9 cellular contexts compared by ENCODE assay signal in the genomic region with DNA sequence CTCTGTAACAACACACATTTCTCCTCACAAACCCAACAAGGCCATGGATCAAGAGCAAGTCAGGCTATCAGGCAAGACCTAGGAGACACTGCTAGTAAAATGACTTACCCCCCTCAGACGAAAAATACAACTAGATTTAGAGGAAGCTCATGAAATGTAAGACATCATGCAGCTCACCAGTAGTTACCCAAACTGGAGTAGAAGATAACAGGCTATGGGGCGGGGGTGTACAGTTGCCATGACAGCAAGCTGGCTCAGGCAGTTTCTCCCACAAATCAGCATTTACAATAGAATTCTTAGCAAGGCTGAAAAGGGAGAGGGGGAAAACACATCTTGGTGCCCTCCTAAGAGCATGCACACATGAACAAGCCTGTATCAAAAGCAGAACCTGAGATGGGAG. TPM values are rescaled to one million over a fixed set of nuclear protein-coding genes. Genes with fewer than 3 reads are reported as not detected.
DNase-seq lines count a peak whose midpoint lies in the region; ATAC-seq, FAIRE-seq and TF ChIP-seq lines count a peak whose summit lies in the region.
"Had no signal": no experiment of that assay in that cellular context is flagged by ENCODE, and none has a peak within 500 bp of the region (broad histone marks: within the 10 kb centered on the region; RNA-seq: fewer than 3 reads in every experiment).

No MANE protein-coding gene starts in this region.

- H3K9me3 Mint-ChIP-seq in astrocyte (ENCODE audit: unreplicated experiment): no peaks in the 10 kb centered on the region
- peaks cover 0 to 2% (median 0%) of the 10 kb centered on the region in 11 donors for H3K9me3 Mint-ChIP-seq in naive thymus-derived CD4-positive, alpha-beta T cell

- H4K20me1 ChIP-seq in Karpas-422 (ENCODE audit: insufficient read depth, low read depth, low read length) (peaks cover 63% of the 10 kb centered on the region), astrocyte (ENCODE audit: insufficient read depth, low read length) (peaks cover 97% of the 10 kb centered on the region)

- H3K4me3 Mint-ChIP-seq in astrocyte (ENCODE audit: unreplicated experiment): peak overlapping the region; percentile 43
- H3K4me3 Mint-ChIP-seq in naive thymus-derived CD4-positive, alpha-beta T cell: peak overlapping the region; percentile 67 to 100 (median 98)

- H3K36me3 Mint-ChIP-seq in astrocyte (ENCODE audit: low read depth, unreplicated experiment): peaks cover 5% of the 10 kb centered on the region
- peaks cover 3 to 42% (median 14%) of the 10 kb centered on the region in 5 donors for H3K36me3 Mint-ChIP-seq in naive thymus-derived CD4-positive, alpha-beta T cell

- H3K4me1 ChIP-seq in Karpas-422 (ENCODE audit: low read length) (peaks cover 41% of the 10 kb centered on the region), astrocyte (ENCODE audit: insufficient read depth, low read length) (peaks cover 39% of the 10 kb centered on the region)
- peaks cover 47 to 68% of the 10 kb centered on the region in 2 donors for H3K4me1 ChIP-seq in naive thymus-derived CD4-positive, alpha-beta T cell (ENCODE audit: control insufficient read depth in 2 of 2, insufficient read depth in 2 of 2, low read length in 2 of 2)

- no peak overlapping the region for H3K4me3 ChIP-seq in Karpas-422 (ENCODE audit: low read length)
- no peak overlapping the region for H3K4me3 ChIP-seq in astrocyte (ENCODE audit: insufficient read depth, low read depth, low read length)
- H3K4me3 ChIP-seq in naive thymus-derived CD4-positive, alpha-beta T cell (ENCODE audit: low read length): no peak overlapping the region

- H3K27me3 Mint-ChIP-seq in astrocyte (ENCODE audit: low read depth, unreplicated experiment): no peaks in the 10 kb centered on the region
- peaks cover 0 to 2% (median 0%) of the 10 kb centered on the region in 5 donors for H3K27me3 Mint-ChIP-seq in naive thymus-derived CD4-positive, alpha-beta T cell

- H3K79me2 ChIP-seq in Karpas-422 (ENCODE audit: low read length): peaks cover 83% of the 10 kb centered on the region
- H3K79me2 ChIP-seq in astrocyte (ENCODE audit: insufficient read depth, low read length): peaks cover 91% of the 10 kb centered on the region

- H3K4me2 ChIP-seq in Karpas-422 (ENCODE audit: low read depth, low read length, poor library complexity, severe bottlenecking): no peak overlapping the region
- peak overlapping the region; percentile 94 for H3K4me2 ChIP-seq in astrocyte (ENCODE audit: low read length)

- peak overlapping the region; percentile 98 for H3K27ac ChIP-seq in Karpas-422 (ENCODE audit: low read length)
- H3K27ac ChIP-seq in astrocyte (ENCODE audit: low read depth, low read length): no peak overlapping the region
- peak overlapping the region; percentile 95 for H3K27ac ChIP-seq in naive thymus-derived CD4-positive, alpha-beta T cell (ENCODE audit: low read depth, low read length)

- peaks cover 36% of the 10 kb centered on the region for H3K36me3 ChIP-seq in Karpas-422 (ENCODE audit: insufficient read depth, low read length)
- peaks cover 21% of the 10 kb centered on the region for H3K36me3 ChIP-seq in astrocyte (ENCODE audit: insufficient read depth, low read length)
- H3K36me3 ChIP-seq in naive thymus-derived CD4-positive, alpha-beta T cell (ENCODE audit: control insufficient read depth in 2 of 3, insufficient read depth in 3 of 3, low read length in 3 of 3): peaks cover 7 to 32% (median 8%) of the 10 kb centered on the region in 3 experiments

- ATAC-seq in naive thymus-derived CD4-positive, alpha-beta T cell: no peak
- ATAC-seq in GM21367 (IDR thresholded peaks at IDR 0.05; ENCODE audit: unreplicated experiment): no peak

- H3K27ac Mint-ChIP-seq in astrocyte (ENCODE audit: unreplicated experiment): peak overlapping the region; percentile 21
- peak overlapping the region; percentile 35 to 99 (median 92) for H3K27ac Mint-ChIP-seq in naive thymus-derived CD4-positive, alpha-beta T cell

- no peaks in the 10 kb centered on the region for H3K9me2 ChIP-seq in Karpas-422 (replicated peaks; ENCODE audit: insufficient read depth, low read length)

- no peaks in the 10 kb centered on the region for H3K9me3 ChIP-seq in Karpas-422 (ENCODE audit: low read length)
- no peaks in the 10 kb centered on the region for H3K9me3 ChIP-seq in astrocyte (ENCODE audit: insufficient read depth, low read depth, low read length)
- no peaks in the 10 kb centered on the region for H3K9me3 ChIP-seq in naive thymus-derived CD4-positive, alpha-beta T cell (ENCODE audit: control insufficient read depth in 2 of 3, low read length in 3 of 3)

- H2AFZ ChIP-seq in Karpas-422 (ENCODE audit: low read length) (no peak overlapping the region), astrocyte (ENCODE audit: low read depth, low read length) (no peak overlapping the region)

- intact Hi-C loops in naive thymus-derived CD4-positive, alpha-beta T cell (cut with micrococcal nuclease): no loop called here

- H3K9ac ChIP-seq in Karpas-422 (ENCODE audit: low read length) (no peak overlapping the region), astrocyte (ENCODE audit: low read length) (peak overlapping the region; percentile 10)

- DNase-seq in Ammon's horn (ENCODE audit: low spot score) (peak; percentile 70), Karpas-422 (no peak), astrocyte (ENCODE audit: low read depth) (no peak), SK-N-DZ (ENCODE audit: low spot score) (no peak), DMS114 treated with DMSO at 0.1 percent for 48 hours (lab: John Stamatoyannopoulos, UW; ENCODE audit: unreplicated experiment) (no peak), NCI-H526 treated with DMSO at 0.1 percent for 48 hours (lab: John Stamatoyannopoulos, UW) (no peak)
- peak in 1 of 9 donors; percentile 28 for DNase-seq in naive thymus-derived CD4-positive, alpha-beta T cell

- H3K27me3 ChIP-seq in Karpas-422 (ENCODE audit: low read length): no peaks in the 10 kb centered on the region
- no peaks in the 10 kb centered on the region for H3K27me3 ChIP-seq in astrocyte (ENCODE audit: insufficient read depth, low read length)
- H3K27me3 ChIP-seq in naive thymus-derived CD4-positive, alpha-beta T cell (ENCODE audit: control insufficient read depth in 2 of 2, insufficient read depth in 2 of 2, low read length in 2 of 2): no peaks in the 10 kb centered on the region

- TF ChIP-seq CTCF in astrocyte (IDR thresholded peaks at IDR 0.05; ENCODE audit: insufficient read depth, low read depth, low read length): no peak

- POLR2A ChIA-PET in naive thymus-derived CD4-positive, alpha-beta T cell (lab: Charles Lee): interaction anchor here (1.4 to 10.3 kb wide), 3 partner anchors 22 to 187 kb away, joined by 8 to 115 read pairs (median 10); partner anchors contain the start of genes NUP210L and RPS27

- FAIRE-seq in astrocyte (lab: Jason Lieb, UNC): no peak

- H3K4me1 Mint-ChIP-seq in astrocyte (ENCODE audit: low read depth, unreplicated experiment): peaks cover 53% of the 10 kb centered on the region
- H3K4me1 Mint-ChIP-seq in naive thymus-derived CD4-positive, alpha-beta T cell: peaks cover 61 to 78% (median 71%) of the 10 kb centered on the region in 7 donors

- CTCF ChIA-PET in naive thymus-derived CD4-positive, alpha-beta T cell (lab: Charles Lee): interaction anchor here (0.6 to 1.6 kb wide), 3 partner anchors 18 to 27 kb away, joined by 3 to 4 read pairs (median 3); no protein-coding TSS in a partner anchor

RNA-seq across cellular contexts. Expression of gene TPM3, which starts 13.9 kb away (rescaled TPM):
- 257 and 258 TPM in 2 replicates for total RNA-seq in Karpas-422 (2014; rRNA removed; shearing (Covaris generic); ENCODE audit: low replicate concordance)
- 600 and 687 TPM in 2 replicates for total RNA-seq in astrocyte
- 100 to 1,000 TPM; 264 to 688 (median 281) TPM for total RNA-seq in naive thymus-derived CD4-positive, alpha-beta T cell
- polyA plus RNA-seq in naive thymus-derived CD4-positive, alpha-beta T cell: 100 to 1,000 TPM; 653 to 718 TPM
- polyA plus RNA-seq in SK-N-DZ (2014; cell fraction: cytosol; rRNA removed): 390 and 528 TPM in 2 replicates
- 212 and 245 TPM in 2 replicates for polyA plus RNA-seq in SK-N-DZ (2014; cell fraction: nucleus; rRNA removed)

RNA-seq across cellular contexts. Expression of gene NUP210L, which starts 23.1 kb away (rescaled TPM):
- total RNA-seq in Karpas-422 (2014; rRNA removed; shearing (Covaris generic); ENCODE audit: low replicate concordance): not detected in 2 replicates
- total RNA-seq in astrocyte: 0.07 TPM in 1 of 2 replicates, not detected in the other
- total RNA-seq in naive thymus-derived CD4-positive, alpha-beta T cell: under 1 TPM in 4 of 5 experiments, not detected in 1; 0.11 to 0.16 (median 0.15) TPM
- polyA plus RNA-seq in naive thymus-derived CD4-positive, alpha-beta T cell: not detected
- not detected in 2 replicates for polyA plus RNA-seq in SK-N-DZ (2014; cell fraction: cytosol; rRNA removed)
- polyA plus RNA-seq in SK-N-DZ (2014; cell fraction: nucleus; rRNA removed): not detected in 2 replicates
- total RNA-seq: Daoy had no signal

RNA-seq across cellular contexts. Expression of gene CFAP141, which starts 28.1 kb away (rescaled TPM):
- total RNA-seq in Karpas-422 (2014; rRNA removed; shearing (Covaris generic); ENCODE audit: low replicate concordance): not detected in 2 replicates
- total RNA-seq in astrocyte: not detected in 2 replicates
- total RNA-seq in naive thymus-derived CD4-positive, alpha-beta T cell: not detected
- not detected for polyA plus RNA-seq in naive thymus-derived CD4-positive, alpha-beta T cell
- not detected in 2 replicates for polyA plus RNA-seq in SK-N-DZ (2014; cell fraction: cytosol; rRNA removed)
- polyA plus RNA-seq in SK-N-DZ (2014; cell fraction: nucleus; rRNA removed): not detected in 2 replicates
- total RNA-seq: Daoy had no signal

RNA-seq across cellular contexts. Expression of gene UBAP2L, which starts 42.7 kb away (rescaled TPM):
- 58.6 and 119 TPM in 2 replicates for total RNA-seq in Karpas-422 (2014; rRNA removed; shearing (Covaris generic); ENCODE audit: low replicate concordance)
- total RNA-seq in astrocyte: 203 and 218 TPM in 2 replicates
- total RNA-seq in naive thymus-derived CD4-positive, alpha-beta T cell: 100 to 1,000 TPM; 183 to 235 (median 189) TPM
- 10 to 100 TPM; 49.4 to 79.0 TPM for polyA plus RNA-seq in naive thymus-derived CD4-positive, alpha-beta T cell
- polyA plus RNA-seq in SK-N-DZ (2014; cell fraction: cytosol; rRNA removed): 105 and 115 TPM in 2 replicates
- polyA plus RNA-seq in SK-N-DZ (2014; cell fraction: nucleus; rRNA removed): 154 and 210 TPM in 2 replicates
